Comparison of ENCODE assay signal across 17 cellular contexts in the genomic region with DNA sequence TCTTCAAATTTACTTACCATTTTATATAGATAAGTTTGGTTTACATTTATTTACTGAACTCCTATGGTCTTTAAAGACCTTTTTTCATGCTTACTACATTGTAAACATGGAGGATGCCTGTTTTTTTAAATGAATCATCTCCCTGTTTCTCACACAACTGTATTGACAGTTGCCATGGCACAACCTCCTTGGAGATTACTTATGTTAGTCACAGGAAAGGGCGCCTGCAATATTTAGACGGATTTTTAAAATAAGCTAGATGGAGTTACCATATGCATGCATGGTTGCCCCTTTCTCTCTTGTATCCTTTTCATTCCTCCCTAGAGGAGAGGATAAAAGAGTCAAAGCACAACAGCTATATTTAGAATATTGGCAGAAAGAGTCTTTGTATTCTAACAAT. TPM values are rescaled to one million over a fixed set of nuclear protein-coding genes. Genes with fewer than 3 reads are reported as not detected.
A peak's percentile ranks its signal among the peaks of the same experiment; 100 is the strongest.
DNase-seq lines count a peak whose midpoint lies in the region; ATAC-seq lines count a peak whose summit lies in the region.
"Had no signal": no experiment of that assay in that cellular context is flagged by ENCODE, and none has a peak within 500 bp of the region (broad histone marks: within the 10 kb centered on the region; RNA-seq: fewer than 3 reads in every experiment).

No MANE protein-coding gene starts in this region.

- DNase-seq in LHCN-M2 (ENCODE audit: low read depth) (peak; percentile 87), brain pericyte (ENCODE audit: low read depth, low spot score) (peak; percentile 55), hepatic stellate cell (ENCODE audit: low spot score) (peak; percentile 4), NCI-H526 (lab: John Stamatoyannopoulos, UW) (no peak)
- DNase-seq: activated CD8-positive, alpha-beta memory T cell treated with anti-CD3 and anti-CD28 coated beads for 24 hours; activated naive CD8-positive, alpha-beta T cell treated with anti-CD3 and anti-CD28 coated beads, Interleukin-2, amount 10 ng/mL, durations not matched to agents 7 days and 5 days; CD8-positive, alpha-beta T cell; H7; NCI-H2029; NCI-H524 treated with DMSO at 0.1 percent for 48 hours; stimulated activated CD4-positive, alpha-beta T cell treated with anti-CD3 and anti-CD28 coated beads, Interleukin-2, amount 100 ng/mL, for 48 hours had no signal

- H3K9me3 ChIP-seq in BLaER1, result no peaks in the 10 kb centered on the region
- H3K9me3 ChIP-seq: right atrium auricular region had no signal

- peak overlapping the region; percentile 26; the same call in 1 of the 2 replicates for H3K27ac ChIP-seq in BLaER1
- H3K27ac ChIP-seq: right atrium auricular region had no signal

- H3K4me3 ChIP-seq in BLaER1, result peak overlapping the region; percentile 39; the same call in 1 of the 2 replicates
- H3K4me3 ChIP-seq: right atrium auricular region had no signal

- no peak for ATAC-seq in HG03432 (IDR thresholded peaks at IDR 0.05; ENCODE audit: unreplicated experiment)
- no peak for ATAC-seq in HG03342 (IDR thresholded peaks at IDR 0.05; ENCODE audit: unreplicated experiment)
- ATAC-seq in GM18873 (IDR thresholded peaks at IDR 0.05; ENCODE audit: low FRiP score, unreplicated experiment), result no peak
- ATAC-seq: activated CD4-positive, CD25-positive, alpha-beta regulatory T cell treated with anti-CD3 and anti-CD28 coated beads, Interleukin-2, amount 50 U/mL, for 24 hours; CD8-positive, alpha-beta T cell had no signal

- H4K20me1 ChIP-seq in BLaER1, result no peaks in the 10 kb centered on the region

- H3K27me3 ChIP-seq in BLaER1, result no peaks in the 10 kb centered on the region
- H3K27me3 ChIP-seq: right atrium auricular region had no signal

- no peak overlapping the region for H3K9ac ChIP-seq in BLaER1

- H3K36me3 ChIP-seq in BLaER1, result no peaks in the 10 kb centered on the region
- H3K36me3 ChIP-seq: right atrium auricular region had no signal

- peaks cover 25% of the 10 kb centered on the region for H3K4me1 ChIP-seq in BLaER1
- H3K4me1 ChIP-seq: right atrium auricular region had no signal

- peak overlapping the region; percentile 77 for H3K4me2 ChIP-seq in BLaER1

RNA-seq across cellular contexts. Expression of a gene that starts 34.8 kb away (rescaled TPM):
- 9.7 and 13.6 TPM in 2 replicates for total RNA-seq in LHCN-M2 (2014; rRNA removed)
- 2.2 TPM for polyA plus RNA-seq in LHCN-M2 (2012)

RNA-seq across cellular contexts. Expression of a gene that starts 48.2 kb away (rescaled TPM):
- 81.0 and 85.8 TPM in 2 replicates for total RNA-seq in LHCN-M2 (2014; rRNA removed)
- polyA plus RNA-seq in LHCN-M2 (2012), result 13.1 TPM

Comparison
In these comparisons a context has a peak if more than half of its experiments do, and no peak if none do; other contexts are left out.
1. DNase-seq: peak in LHCN-M2 (single experiment), brain pericyte (single experiment) and hepatic stellate cell (single experiment); none in NCI-H526 (0 of 2).